In genomic region chrX:106726485-106727437, GRCh38 we compare ENCODE assay signal across 1 cellular context.
A peak's percentile ranks its signal among the peaks of the same experiment; 100 is the strongest.
TF ChIP-seq lines count a peak whose summit lies in the region.

A gene with protein sequence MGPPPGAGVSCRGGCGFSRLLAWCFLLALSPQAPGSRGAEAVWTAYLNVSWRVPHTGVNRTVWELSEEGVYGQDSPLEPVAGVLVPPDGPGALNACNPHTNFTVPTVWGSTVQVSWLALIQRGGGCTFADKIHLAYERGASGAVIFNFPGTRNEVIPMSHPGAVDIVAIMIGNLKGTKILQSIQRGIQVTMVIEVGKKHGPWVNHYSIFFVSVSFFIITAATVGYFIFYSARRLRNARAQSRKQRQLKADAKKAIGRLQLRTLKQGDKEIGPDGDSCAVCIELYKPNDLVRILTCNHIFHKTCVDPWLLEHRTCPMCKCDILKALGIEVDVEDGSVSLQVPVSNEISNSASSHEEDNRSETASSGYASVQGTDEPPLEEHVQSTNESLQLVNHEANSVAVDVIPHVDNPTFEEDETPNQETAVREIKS (plus strand): TSS chrX:106726701. CDS start chrX:106726914, 213 bp downstream.

TF ChIP-seq in HepG2, 621 proteins besides CTCF, POLR2A, EP300 and RAD21 (continued from another document and continues in another):
- TF ChIP-seq, protein P1, sequence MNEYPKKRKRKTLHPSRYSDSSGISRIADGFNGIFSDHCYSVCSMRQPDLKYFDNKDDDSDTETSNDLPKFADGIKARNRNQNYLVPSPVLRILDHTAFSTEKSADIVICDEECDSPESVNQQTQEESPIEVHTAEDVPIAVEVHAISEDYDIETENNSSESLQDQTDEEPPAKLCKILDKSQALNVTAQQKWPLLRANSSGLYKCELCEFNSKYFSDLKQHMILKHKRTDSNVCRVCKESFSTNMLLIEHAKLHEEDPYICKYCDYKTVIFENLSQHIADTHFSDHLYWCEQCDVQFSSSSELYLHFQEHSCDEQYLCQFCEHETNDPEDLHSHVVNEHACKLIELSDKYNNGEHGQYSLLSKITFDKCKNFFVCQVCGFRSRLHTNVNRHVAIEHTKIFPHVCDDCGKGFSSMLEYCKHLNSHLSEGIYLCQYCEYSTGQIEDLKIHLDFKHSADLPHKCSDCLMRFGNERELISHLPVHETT (CRISPR knock-in tag; conservative IDR thresholded peaks at IDR 0.05): no peak
- TF ChIP-seq THAP7 (CRISPR knock-in tag; IDR thresholded peaks at IDR 0.05) (no peak), SOX13 (IDR thresholded peaks at IDR 0.05) (no peak), SOX13 (CRISPR knock-in tag; conservative IDR thresholded peaks at IDR 0.05 in 1 of 2, IDR thresholded peaks at IDR 0.05 in 1 of 2) (peak in 1 of 2 experiments; percentile 10; a peak in 1 of 4 replicates), ZNF614 (CRISPR knock-in tag; IDR thresholded peaks at IDR 0.05; ENCODE audit: borderline replicate concordance) (no peak), HDAC2 (CRISPR knock-in tag; IDR thresholded peaks at IDR 0.05) (no peak; the same call in 1 of the 2 replicates), ZNF782 (CRISPR knock-in tag; IDR thresholded peaks at IDR 0.05; ENCODE audit: borderline replicate concordance) (no peak), ZFY (CRISPR knock-in tag; IDR thresholded peaks at IDR 0.05) (peak; percentile 52; the same call in 1 of the 2 replicates), SAFB2 (CRISPR knock-in tag; IDR thresholded peaks at IDR 0.05; ENCODE audit: borderline replicate concordance, low read depth) (no peak), SYNCRIP (IDR thresholded peaks at IDR 0.05; ENCODE audit: insufficient read depth, low read depth, low read length) (no peak), RBFOX2 (IDR thresholded peaks at IDR 0.05; ENCODE audit: low read depth, low read length) (peak; percentile 94), SMC3 (IDR thresholded peaks at IDR 0.05; ENCODE audit: low read length) (no peak), ZNF576 (CRISPR knock-in tag; IDR thresholded peaks at IDR 0.05) (no peak), KLF15 (CRISPR knock-in tag; IDR thresholded peaks at IDR 0.05; ENCODE audit: borderline replicate concordance) (no peak), ZFP1 (CRISPR knock-in tag; IDR thresholded peaks at IDR 0.05) (no peak), FLYWCH1 (CRISPR knock-in tag; IDR thresholded peaks at IDR 0.05) (no peak), WIZ (CRISPR knock-in tag; IDR thresholded peaks at IDR 0.05) (no peak), ZNF138 (CRISPR knock-in tag; IDR thresholded peaks at IDR 0.05; ENCODE audit: low read depth) (no peak), ZKSCAN8 (CRISPR knock-in tag; IDR thresholded peaks at IDR 0.05; ENCODE audit: borderline replicate concordance) (no peak), ZFAT (CRISPR knock-in tag; conservative IDR thresholded peaks at IDR 0.05) (no peak; the same call in 1 of the 2 replicates), HMG20B (CRISPR knock-in tag; conservative IDR thresholded peaks at IDR 0.05) (no peak), MLX (CRISPR knock-in tag; IDR thresholded peaks at IDR 0.05) (no peak), SCMH1 (CRISPR knock-in tag; IDR thresholded peaks at IDR 0.05; ENCODE audit: borderline replicate concordance) (no peak), TARDBP (CRISPR knock-in tag; IDR thresholded peaks at IDR 0.05) (no peak), AGO1 (IDR thresholded peaks at IDR 0.05; ENCODE audit: low read depth, low read length, poor library complexity, severe bottlenecking) (no peak), GPN1 (CRISPR knock-in tag; IDR thresholded peaks at IDR 0.05; ENCODE audit: borderline replicate concordance) (no peak), SMAD9 (CRISPR knock-in tag; IDR thresholded peaks at IDR 0.05) (no peak), POGZ (CRISPR knock-in tag; IDR thresholded peaks at IDR 0.05) (peak; percentile 64; the same call in 1 of the 2 replicates), PBX3 (CRISPR knock-in tag; IDR thresholded peaks at IDR 0.05; ENCODE audit: borderline replicate concordance) (no peak), HOXA5 (CRISPR knock-in tag; IDR thresholded peaks at IDR 0.05) (0 out of 2 replicates have a peak, but pooled peaks have one; percentile 46), ZBTB34 (CRISPR knock-in tag; IDR thresholded peaks at IDR 0.05) (no peak), RFXANK (CRISPR knock-in tag; IDR thresholded peaks at IDR 0.05) (no peak), ZNF746 (CRISPR knock-in tag; IDR thresholded peaks at IDR 0.05) (no peak), TSC22D2 (CRISPR knock-in tag; IDR thresholded peaks at IDR 0.05; ENCODE audit: borderline replicate concordance) (no peak), ZNF343 (CRISPR knock-in tag; IDR thresholded peaks at IDR 0.05) (no peak), SP4 (CRISPR knock-in tag; IDR thresholded peaks at IDR 0.05) (0 out of 2 replicates have a peak, but pooled peaks have one; percentile 1), RARA (CRISPR knock-in tag; IDR thresholded peaks at IDR 0.05) (peak; percentile 36; the same call in 1 of the 2 replicates), NFIC (IDR thresholded peaks at IDR 0.05; ENCODE audit: low read length) (no peak), ZSCAN9 (CRISPR knock-in tag; IDR thresholded peaks at IDR 0.05; ENCODE audit: borderline replicate concordance) (no peak), SMARCC2 (IDR thresholded peaks at IDR 0.05) (no peak), ZFYVE20 (CRISPR knock-in tag; IDR thresholded peaks at IDR 0.05; ENCODE audit: borderline replicate concordance, low read depth) (no peak), SNRNP70 (IDR thresholded peaks at IDR 0.05; ENCODE audit: low read depth, low read length) (no peak), GLI4 (CRISPR knock-in tag; IDR thresholded peaks at IDR 0.05; ENCODE audit: borderline replicate concordance) (no peak), TBX2 (CRISPR knock-in tag; IDR thresholded peaks at IDR 0.05; ENCODE audit: borderline replicate concordance) (peak; percentile 67)
- TF ChIP-seq, protein P2, sequence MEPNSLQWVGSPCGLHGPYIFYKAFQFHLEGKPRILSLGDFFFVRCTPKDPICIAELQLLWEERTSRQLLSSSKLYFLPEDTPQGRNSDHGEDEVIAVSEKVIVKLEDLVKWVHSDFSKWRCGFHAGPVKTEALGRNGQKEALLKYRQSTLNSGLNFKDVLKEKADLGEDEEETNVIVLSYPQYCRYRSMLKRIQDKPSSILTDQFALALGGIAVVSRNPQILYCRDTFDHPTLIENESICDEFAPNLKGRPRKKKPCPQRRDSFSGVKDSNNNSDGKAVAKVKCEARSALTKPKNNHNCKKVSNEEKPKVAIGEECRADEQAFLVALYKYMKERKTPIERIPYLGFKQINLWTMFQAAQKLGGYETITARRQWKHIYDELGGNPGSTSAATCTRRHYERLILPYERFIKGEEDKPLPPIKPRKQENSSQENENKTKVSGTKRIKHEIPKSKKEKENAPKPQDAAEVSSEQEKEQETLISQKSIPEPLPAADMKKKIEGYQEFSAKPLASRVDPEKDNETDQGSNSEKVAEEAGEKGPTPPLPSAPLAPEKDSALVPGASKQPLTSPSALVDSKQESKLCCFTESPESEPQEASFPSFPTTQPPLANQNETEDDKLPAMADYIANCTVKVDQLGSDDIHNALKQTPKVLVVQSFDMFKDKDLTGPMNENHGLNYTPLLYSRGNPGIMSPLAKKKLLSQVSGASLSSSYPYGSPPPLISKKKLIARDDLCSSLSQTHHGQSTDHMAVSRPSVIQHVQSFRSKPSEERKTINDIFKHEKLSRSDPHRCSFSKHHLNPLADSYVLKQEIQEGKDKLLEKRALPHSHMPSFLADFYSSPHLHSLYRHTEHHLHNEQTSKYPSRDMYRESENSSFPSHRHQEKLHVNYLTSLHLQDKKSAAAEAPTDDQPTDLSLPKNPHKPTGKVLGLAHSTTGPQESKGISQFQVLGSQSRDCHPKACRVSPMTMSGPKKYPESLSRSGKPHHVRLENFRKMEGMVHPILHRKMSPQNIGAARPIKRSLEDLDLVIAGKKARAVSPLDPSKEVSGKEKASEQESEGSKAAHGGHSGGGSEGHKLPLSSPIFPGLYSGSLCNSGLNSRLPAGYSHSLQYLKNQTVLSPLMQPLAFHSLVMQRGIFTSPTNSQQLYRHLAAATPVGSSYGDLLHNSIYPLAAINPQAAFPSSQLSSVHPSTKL (CRISPR knock-in tag; IDR thresholded peaks at IDR 0.05): no peak
- TF ChIP-seq, protein P3, sequence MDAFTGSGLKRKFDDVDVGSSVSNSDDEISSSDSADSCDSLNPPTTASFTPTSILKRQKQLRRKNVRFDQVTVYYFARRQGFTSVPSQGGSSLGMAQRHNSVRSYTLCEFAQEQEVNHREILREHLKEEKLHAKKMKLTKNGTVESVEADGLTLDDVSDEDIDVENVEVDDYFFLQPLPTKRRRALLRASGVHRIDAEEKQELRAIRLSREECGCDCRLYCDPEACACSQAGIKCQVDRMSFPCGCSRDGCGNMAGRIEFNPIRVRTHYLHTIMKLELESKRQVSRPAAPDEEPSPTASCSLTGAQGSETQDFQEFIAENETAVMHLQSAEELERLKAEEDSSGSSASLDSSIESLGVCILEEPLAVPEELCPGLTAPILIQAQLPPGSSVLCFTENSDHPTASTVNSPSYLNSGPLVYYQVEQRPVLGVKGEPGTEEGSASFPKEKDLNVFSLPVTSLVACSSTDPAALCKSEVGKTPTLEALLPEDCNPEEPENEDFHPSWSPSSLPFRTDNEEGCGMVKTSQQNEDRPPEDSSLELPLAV (CRISPR knock-in tag; conservative IDR thresholded peaks at IDR 0.05; ENCODE audit: low read depth): no peak
- TF ChIP-seq, protein P4, sequence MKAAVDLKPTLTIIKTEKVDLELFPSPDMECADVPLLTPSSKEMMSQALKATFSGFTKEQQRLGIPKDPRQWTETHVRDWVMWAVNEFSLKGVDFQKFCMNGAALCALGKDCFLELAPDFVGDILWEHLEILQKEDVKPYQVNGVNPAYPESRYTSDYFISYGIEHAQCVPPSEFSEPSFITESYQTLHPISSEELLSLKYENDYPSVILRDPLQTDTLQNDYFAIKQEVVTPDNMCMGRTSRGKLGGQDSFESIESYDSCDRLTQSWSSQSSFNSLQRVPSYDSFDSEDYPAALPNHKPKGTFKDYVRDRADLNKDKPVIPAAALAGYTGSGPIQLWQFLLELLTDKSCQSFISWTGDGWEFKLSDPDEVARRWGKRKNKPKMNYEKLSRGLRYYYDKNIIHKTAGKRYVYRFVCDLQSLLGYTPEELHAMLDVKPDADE (CRISPR knock-in tag; IDR thresholded peaks at IDR 0.05): 0 out of 2 replicates have a peak, but pooled peaks have one; percentile 54
- TF ChIP-seq, protein P5, sequence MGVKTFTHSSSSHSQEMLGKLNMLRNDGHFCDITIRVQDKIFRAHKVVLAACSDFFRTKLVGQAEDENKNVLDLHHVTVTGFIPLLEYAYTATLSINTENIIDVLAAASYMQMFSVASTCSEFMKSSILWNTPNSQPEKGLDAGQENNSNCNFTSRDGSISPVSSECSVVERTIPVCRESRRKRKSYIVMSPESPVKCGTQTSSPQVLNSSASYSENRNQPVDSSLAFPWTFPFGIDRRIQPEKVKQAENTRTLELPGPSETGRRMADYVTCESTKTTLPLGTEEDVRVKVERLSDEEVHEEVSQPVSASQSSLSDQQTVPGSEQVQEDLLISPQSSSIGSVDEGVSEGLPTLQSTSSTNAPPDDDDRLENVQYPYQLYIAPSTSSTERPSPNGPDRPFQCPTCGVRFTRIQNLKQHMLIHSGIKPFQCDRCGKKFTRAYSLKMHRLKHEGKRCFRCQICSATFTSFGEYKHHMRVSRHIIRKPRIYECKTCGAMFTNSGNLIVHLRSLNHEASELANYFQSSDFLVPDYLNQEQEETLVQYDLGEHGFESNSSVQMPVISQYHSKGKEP (CRISPR knock-in tag; IDR thresholded peaks at IDR 0.05): no peak
- TF ChIP-seq, protein P6, sequence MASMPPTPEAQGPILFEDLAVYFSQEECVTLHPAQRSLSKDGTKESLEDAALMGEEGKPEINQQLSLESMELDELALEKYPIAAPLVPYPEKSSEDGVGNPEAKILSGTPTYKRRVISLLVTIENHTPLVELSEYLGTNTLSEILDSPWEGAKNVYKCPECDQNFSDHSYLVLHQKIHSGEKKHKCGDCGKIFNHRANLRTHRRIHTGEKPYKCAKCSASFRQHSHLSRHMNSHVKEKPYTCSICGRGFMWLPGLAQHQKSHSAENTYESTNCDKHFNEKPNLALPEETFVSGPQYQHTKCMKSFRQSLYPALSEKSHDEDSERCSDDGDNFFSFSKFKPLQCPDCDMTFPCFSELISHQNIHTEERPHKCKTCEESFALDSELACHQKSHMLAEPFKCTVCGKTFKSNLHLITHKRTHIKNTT (CRISPR knock-in tag; IDR thresholded peaks at IDR 0.05): no peak
